ENCODE assay signal across 8 cellular contexts in genomic region chr7:139777948-139778841, GRCh38. TPM values are rescaled to one million over a fixed set of nuclear protein-coding genes. Genes with fewer than 3 reads are reported as not detected.
DNase-seq lines count a peak whose midpoint lies in the region; ATAC-seq and TF ChIP-seq lines count a peak whose summit lies in the region.

HIPK2 (minus strand) TSS chr7:139777998; CDS start chr7:139777623, 375 bp downstream.

- H3K9me3 Mint-ChIP-seq in GM23338 (no peaks in the 10 kb centered on the region; the same call in 2 of the 3 replicates), progenitor cell of endocrine pancreas (ENCODE audit: low read depth) (no peaks in the 10 kb centered on the region)
- no peaks in the 10 kb centered on the region for H3K9me3 Mint-ChIP-seq in T-helper 1 cell treated with Interleukin-12 subunit alpha and Interleukin-12 subunit beta and Interleukin-4 antibody, amounts not matched to agents 30 μg/mL and 1 μg/mL, for 36 hours

- 1% methylated on average over 93 of the region's 96 CpGs for WGBS in urinary bladder

- H3K4me1 ChIP-seq in GM23338 (ENCODE audit: insufficient read depth) (peaks cover 16% of the 10 kb centered on the region), urinary bladder (ENCODE audit: insufficient read depth) (peaks cover 7% of the 10 kb centered on the region)

- H3K4me3 ChIP-seq in GM23338 = peak within 1 kb of the TSS; percentile 96
- H3K4me3 ChIP-seq in urinary bladder (ENCODE audit: low read depth, low read length) = peak within 1 kb of the TSS; percentile 100

- peaks cover 7% of the 10 kb centered on the region; the same call in 2 of the 3 replicates for H3K36me3 Mint-ChIP-seq in GM23338 (ENCODE audit: low read depth)
- peaks cover 5% of the 10 kb centered on the region for H3K36me3 Mint-ChIP-seq in T-helper 1 cell treated with Interleukin-12 subunit alpha and Interleukin-12 subunit beta and Interleukin-4 antibody, amounts not matched to agents 30 μg/mL and 1 μg/mL, for 36 hours (ENCODE audit: low read depth)
- peaks cover 4% of the 10 kb centered on the region for H3K36me3 Mint-ChIP-seq in progenitor cell of endocrine pancreas (ENCODE audit: insufficient read depth)

- ATAC-seq in GM23338 (peak; percentile 85), left cardiac atrium (peak; percentile 88 to 91)

- no peaks in the 10 kb centered on the region for H3K9me2 ChIP-seq in GM23338 (ENCODE audit: insufficient read depth)

- H3K79me2 ChIP-seq in GM23338 (replicated peaks; ENCODE audit: insufficient read depth) = peaks cover 21% of the 10 kb centered on the region

- 0 out of 2 replicates have a peak, but pooled peaks cover 6% of the 10 kb centered on the region for H3F3A ChIP-seq in GM23338 (replicated peaks; ENCODE audit: low read depth)

- H4K20me1 ChIP-seq in GM23338 (replicated peaks; ENCODE audit: insufficient read depth) = peaks cover 7% of the 10 kb centered on the region; the same call in 1 of the 2 replicates

- H3K4me3 Mint-ChIP-seq in GM23338 = peak within 1 kb of the TSS; percentile 97
- peak within 1 kb of the TSS; percentile 99 for H3K4me3 Mint-ChIP-seq in T-helper 1 cell treated with Interleukin-12 subunit alpha and Interleukin-12 subunit beta and Interleukin-4 antibody, amounts not matched to agents 30 μg/mL and 1 μg/mL, for 36 hours
- H3K4me3 Mint-ChIP-seq in progenitor cell of endocrine pancreas (ENCODE audit: low read depth) = peak within 1 kb of the TSS; percentile 95

- TF ChIP-seq CTCF in GM23338 (conservative IDR thresholded peaks at IDR 0.05; ENCODE audit: low read depth in 2 of 2) (no peak), progenitor cell of endocrine pancreas (IDR thresholded peaks at IDR 0.05; ENCODE audit: unreplicated experiment) (no peak)

- H3K36me3 ChIP-seq in GM23338 (ENCODE audit: insufficient read depth) (no peaks in the 10 kb centered on the region), urinary bladder (ENCODE audit: insufficient read depth) (no peaks in the 10 kb centered on the region)

- H3K4me2 ChIP-seq in GM23338 = peak within 1 kb of the TSS; percentile 99

- DNase-seq in EL (peak; percentile 69), GM23338 (ENCODE audit: low spot score) (peak; percentile 80), M059J (ENCODE audit: low read depth) (peak; percentile 74), amniotic epithelial cell (ENCODE audit: low read depth) (peak; percentile 68), left cardiac atrium (peak; percentile 89), progenitor cell of endocrine pancreas (ENCODE audit: low spot score, unreplicated experiment) (peak; percentile 70)

- peak within 1 kb of the TSS; percentile 98 for H2AFZ ChIP-seq in GM23338

- intact Hi-C loops in left cardiac atrium (cut with DNase I) = loop anchor here (5.0 to 10.0 kb wide), 5 partner anchors 53 to 224 kb away; no protein-coding TSS in a partner anchor

- H3K27ac Mint-ChIP-seq in GM23338 = peak within 1 kb of the TSS; percentile 90
- H3K27ac Mint-ChIP-seq in T-helper 1 cell treated with Interleukin-12 subunit alpha and Interleukin-12 subunit beta and Interleukin-4 antibody, amounts not matched to agents 30 μg/mL and 1 μg/mL, for 36 hours = peak within 1 kb of the TSS; percentile 97
- peak within 1 kb of the TSS; percentile 99 for H3K27ac Mint-ChIP-seq in progenitor cell of endocrine pancreas

- peaks cover 42% of the 10 kb centered on the region for H3K27me3 ChIP-seq in GM23338 (ENCODE audit: insufficient read depth)

- H3K27ac ChIP-seq in GM23338 (ENCODE audit: low read depth) (no peak within 1 kb of the TSS), urinary bladder (ENCODE audit: low read depth) (peak within 1 kb of the TSS; percentile 94)

- H3K27me3 Mint-ChIP-seq in GM23338 (ENCODE audit: insufficient read depth, low read depth, poor library complexity) = peaks cover 29% of the 10 kb centered on the region
- peaks cover 26% of the 10 kb centered on the region for H3K27me3 Mint-ChIP-seq in T-helper 1 cell treated with Interleukin-12 subunit alpha and Interleukin-12 subunit beta and Interleukin-4 antibody, amounts not matched to agents 30 μg/mL and 1 μg/mL, for 36 hours (ENCODE audit: low read depth)
- peaks cover 13% of the 10 kb centered on the region for H3K27me3 Mint-ChIP-seq in progenitor cell of endocrine pancreas

- H3K4me1 Mint-ChIP-seq in GM23338 (peaks cover 24% of the 10 kb centered on the region), progenitor cell of endocrine pancreas (ENCODE audit: low read depth) (peaks cover 37% of the 10 kb centered on the region)
- peaks cover 37% of the 10 kb centered on the region for H3K4me1 Mint-ChIP-seq in T-helper 1 cell treated with Interleukin-12 subunit alpha and Interleukin-12 subunit beta and Interleukin-4 antibody, amounts not matched to agents 30 μg/mL and 1 μg/mL, for 36 hours (ENCODE audit: low read depth)

TF ChIP-seq in GM23338, 12 proteins besides CTCF, POLR2A, EP300 and RAD21 (continues in another document):
- no peak for TF ChIP-seq ZNF462 (CRISPR knock-in tag; IDR thresholded peaks at IDR 0.05)
- no peak for TF ChIP-seq ZNF114 (CRISPR knock-in tag; IDR thresholded peaks at IDR 0.05)
- no peak for TF ChIP-seq ZNF331 (CRISPR knock-in tag; IDR thresholded peaks at IDR 0.05; ENCODE audit: low read depth)
- no peak for TF ChIP-seq EZH2 (IDR thresholded peaks at IDR 0.05; ENCODE audit: low read depth, unreplicated experiment)
- no peak for TF ChIP-seq POLR2AphosphoS5 (IDR thresholded peaks at IDR 0.05; ENCODE audit: low read depth)

RNA-seq across cellular contexts. Expression of gene HIPK2, which starts in this region (rescaled TPM):
- 13.8 and 16.9 TPM in 2 replicates for total RNA-seq in GM23338 (2014; rRNA removed; shearing (Covaris generic))
- polyA plus RNA-seq in GM23338 (2016; fragmentation: Nextera tagmentation; extraction: Ambion mirVana) (5.9 and 7.3 TPM in 2 replicates), urinary bladder (8.5 TPM)
- 12.1 and 18.3 TPM in 2 replicates for total RNA-seq in M059J (2014; rRNA removed; shearing (Covaris generic))
- total RNA-seq in left cardiac atrium (100 to 1,000 TPM; 123 to 139 TPM), progenitor cell of endocrine pancreas (136 and 146 TPM in 2 replicates), urinary bladder (9.8 TPM)
